ENCODE assay signal across 24 cellular contexts in genomic region chr5:125085797-125086505, GRCh38.
"Had no signal": no experiment of that assay in that cellular context is flagged by ENCODE, and none has a peak within 500 bp of the region (broad histone marks: within the 10 kb centered on the region; RNA-seq: fewer than 3 reads in every experiment).

No MANE protein-coding gene starts in this region.

- ATAC-seq: activated CD8-positive, alpha-beta T cell treated with anti-CD3 and anti-CD28 coated beads, Interleukin-2, amount 10 ng/mL, durations not matched to agents 7 days and 5 days; body of pancreas; gastrocnemius medialis; naive thymus-derived CD4-positive, alpha-beta T cell; right lobe of liver; stimulated activated naive B cell treated with anti-CD40 and anti-IgM and Interleukin-4, amounts not matched to agents 10 μg/mL and 1 μg/mL and 100 μg/mL, for 72 hours had no signal

- H3K27ac ChIP-seq: body of pancreas, gastrocnemius medialis, right lobe of liver, testis, uterus, WERI-Rb-1 had no signal

- DNase-seq: activated CD4-positive, alpha-beta T cell treated with anti-CD3 and anti-CD28 coated beads for 1 hour; activated CD4-positive, alpha-beta T cell treated with anti-CD3 and anti-CD28 coated beads, Interleukin-2, amount 50 U/mL, for 1 hour; activated CD8-positive, alpha-beta T cell treated with anti-CD3 and anti-CD28 coated beads, Interleukin-2, amount 10 ng/mL, durations not matched to agents 7 days and 5 days; activated gamma-delta T cell treated with Interleukin-2 at 50 U/mL for 16 hours; activated T-cell treated with anti-CD3 and anti-CD28 coated beads, Interleukin-2, amount 50 U/mL, for 1 hour; anterior cingulate cortex; body of pancreas; effector CD8-positive, alpha-beta T cell; gastrocnemius medialis; head of caudate nucleus; hypothalamus; mesenchymal stem cell; naive thymus-derived CD4-positive, alpha-beta T cell; occipital lobe; right lobe of liver; stimulated activated CD4-positive, alpha-beta T cell treated with anti-CD3 and anti-CD28 coated beads, Interleukin-15, amount 100 ng/mL, for 24 hours; stimulated activated CD4-positive, alpha-beta T cell treated with anti-CD3 and anti-CD28 coated beads, Interleukin-2, amount 100 ng/mL, for 48 hours; stimulated activated CD8-positive, alpha-beta memory T cell treated with anti-CD3 and anti-CD28 coated beads, Interleukin-4, amount 100 ng/mL, for 48 hours; stimulated activated naive B cell treated with anti-CD40 and anti-IgM and Interleukin-4, amounts not matched to agents 10 μg/mL and 1 μg/mL and 100 μg/mL, for 72 hours; testis; trophoblast cell; uterus; WERI-Rb-1 had no signal

- H3K4me1 ChIP-seq: body of pancreas, gastrocnemius medialis, right lobe of liver, testis had no signal

- H3K27me3 ChIP-seq: body of pancreas, gastrocnemius medialis, right lobe of liver, testis, uterus had no signal

- H3K4me2 ChIP-seq: smooth muscle cell had no signal

- H3K9me3 ChIP-seq: body of pancreas, gastrocnemius medialis, right lobe of liver, testis, uterus had no signal

- H3K36me3 ChIP-seq: gastrocnemius medialis, right lobe of liver, uterus, WERI-Rb-1 had no signal

- H3K4me3 ChIP-seq: body of pancreas, gastrocnemius medialis, right lobe of liver, smooth muscle cell, testis, uterus had no signal
